ENCODE assay signal across 13 cellular contexts in genomic region chr1:172351761-172352161, GRCh38.
DNase-seq lines count a peak whose midpoint lies in the region; ATAC-seq, FAIRE-seq and TF ChIP-seq lines count a peak whose summit lies in the region.
"Had no signal": no experiment of that assay in that cellular context is flagged by ENCODE, and none has a peak within 500 bp of the region (broad histone marks: within the 10 kb centered on the region; RNA-seq: fewer than 3 reads in every experiment).

No MANE protein-coding gene starts in this region.

- BruUV-seq in endothelial cell of umbilical vein (replicated peaks; lab: Mats Ljungman, UMichigan) = no TSS peak

- H3K79me2 ChIP-seq in endothelial cell of umbilical vein (ENCODE audit: control insufficient read depth, insufficient read depth, low read length) = no peaks in the 10 kb centered on the region
- H3K79me2 ChIP-seq in parathyroid adenoma = no peaks in the 10 kb centered on the region

- H3K4me1 ChIP-seq in endothelial cell of umbilical vein (ENCODE audit: control insufficient read depth, extremely low read depth, insufficient read depth, low read length) = peaks cover 28% of the 10 kb centered on the region
- H3K4me1 ChIP-seq in parathyroid adenoma = peaks cover 2% of the 10 kb centered on the region
- H3K4me1 ChIP-seq in BE2C = no peaks in the 10 kb centered on the region

- H3K27me3 ChIP-seq in endothelial cell of umbilical vein (ENCODE audit: control insufficient read depth in 2 of 2, insufficient read depth in 2 of 2, low read length in 2 of 2) (no peaks in the 10 kb centered on the region), parathyroid adenoma (ENCODE audit: control insufficient read depth, insufficient read depth, low read length) (no peaks in the 10 kb centered on the region), BE2C (no peaks in the 10 kb centered on the region)

- CTCF ChIA-PET in endothelial cell of umbilical vein (lab: Charles Lee) = interaction anchor here (0.7 to 2.0 kb wide), 5 partner anchors 8 to 208 kb away, joined by 3 to 9 read pairs (median 3); no protein-coding TSS in a partner anchor

- H3K9me3 ChIP-seq in endothelial cell of umbilical vein (replicated peaks; ENCODE audit: control insufficient read depth, insufficient read depth, low read length) = no peaks in the 10 kb centered on the region
- H3K9me3 ChIP-seq in parathyroid adenoma (ENCODE audit: control insufficient read depth, low read length) = no peaks in the 10 kb centered on the region
- H3K9me3 ChIP-seq in BE2C = no peaks in the 10 kb centered on the region

- peak overlapping the region; percentile 32 for H2AFZ ChIP-seq in endothelial cell of umbilical vein (ENCODE audit: low read depth, low read length)
- peak overlapping the region; percentile 3 for H2AFZ ChIP-seq in parathyroid adenoma

- no peak for TF ChIP-seq POLR2A in endothelial cell of umbilical vein (IDR thresholded peaks at IDR 0.05; ENCODE audit: low read depth, low read length)

- DNase-seq in ELR (ENCODE audit: low read depth) (peak; percentile 55), RPMI7951 (ENCODE audit: low read depth) (peak; percentile 73), endothelial cell of umbilical vein (ENCODE audit: low read depth, low spot score) (peak; percentile 67), posterior cingulate gyrus (no peak), BE2C (no peak)
- DNase-seq: activated naive CD8-positive, alpha-beta T cell treated with anti-CD3 and anti-CD28 coated beads, Interleukin-2, amount 10 ng/mL, durations not matched to agents 7 days and 5 days; CD8-positive, alpha-beta memory T cell; left colon; NCI-H1105 treated with DMSO at 0.1 percent for 48 hours had no signal

- intact Hi-C loops in endothelial cell of umbilical vein (cut with micrococcal nuclease) = no loop called here
- intact Hi-C loops in posterior cingulate gyrus (cut with DNase I) = no loop called here

- dilution Hi-C loops in endothelial cell of umbilical vein (cut with MboI; ENCODE audit: extremely low pct_ligation_motif_present, low sequenced_read_pairs) = no loop called here

- peak overlapping the region; percentile 10 for H3K27ac ChIP-seq in endothelial cell of umbilical vein (ENCODE audit: insufficient read depth, low read depth, low read length)
- H3K27ac ChIP-seq in parathyroid adenoma = peak overlapping the region; percentile 50

- H3K9me1 ChIP-seq in endothelial cell of umbilical vein (replicated peaks; ENCODE audit: control insufficient read depth, extremely low read depth, insufficient read depth, low read length) = no peaks in the 10 kb centered on the region

- H3K36me3 ChIP-seq in endothelial cell of umbilical vein (ENCODE audit: control insufficient read depth in 2 of 2, extremely low read depth in 1 of 2, insufficient read depth in 2 of 2, low read length in 2 of 2) (no peaks in the 10 kb centered on the region), parathyroid adenoma (ENCODE audit: control insufficient read depth, insufficient read depth, low read length) (no peaks in the 10 kb centered on the region), BE2C (no peaks in the 10 kb centered on the region)

- peak; percentile 62 for FAIRE-seq in endothelial cell of umbilical vein (lab: Jason Lieb, UNC)

- H3K4me2 ChIP-seq in endothelial cell of umbilical vein (ENCODE audit: insufficient read depth, low read length) = peak overlapping the region; percentile 59
- peak overlapping the region; percentile 35 for H3K4me2 ChIP-seq in parathyroid adenoma (ENCODE audit: low read length)

- POLR2A ChIA-PET in endothelial cell of umbilical vein (lab: Charles Lee) = no interaction called here

- H3K4me3 ChIP-seq in endothelial cell of umbilical vein (replicated peaks in 1 of 3; ENCODE audit: insufficient read depth in 1 of 3, low read depth in 1 of 3, low read length in 3 of 3) (no peak overlapping the region), parathyroid adenoma (ENCODE audit: low read depth, low read length) (no peak overlapping the region), BE2C (ENCODE audit: low read depth, low read length) (no peak overlapping the region)
- H3K4me3 ChIP-seq: GM12878 had no signal

- TF ChIP-seq CTCF in endothelial cell of umbilical vein (IDR thresholded peaks at IDR 0.05; ENCODE audit: extremely low read depth in 1 of 2, insufficient read depth in 1 of 2, low read depth in 1 of 2, low read length in 2 of 2) (no peak), parathyroid adenoma (IDR thresholded peaks at IDR 0.05) (no peak), BE2C (IDR thresholded peaks at IDR 0.05; ENCODE audit: low read depth, low read length) (no peak)

- H3K9ac ChIP-seq in endothelial cell of umbilical vein (replicated peaks; ENCODE audit: extremely low read depth, insufficient read depth, low read length) (no peak overlapping the region), parathyroid adenoma (no peak overlapping the region)

- no peaks in the 10 kb centered on the region for H4K20me1 ChIP-seq in endothelial cell of umbilical vein (replicated peaks; ENCODE audit: control insufficient read depth, extremely low read depth, insufficient read depth, low read length)

- ATAC-seq in HG02852 (IDR thresholded peaks at IDR 0.05; ENCODE audit: unreplicated experiment) = no peak
- ATAC-seq in GM18873 (IDR thresholded peaks at IDR 0.05; ENCODE audit: low FRiP score, unreplicated experiment) = no peak

TF ChIP-seq in endothelial cell of umbilical vein, 7 proteins besides CTCF, POLR2A, EP300 and RAD21:
- TF ChIP-seq POLR2AphosphoS5 (IDR thresholded peaks at IDR 0.05; ENCODE audit: insufficient read depth, low read depth, low read length) (no peak), JUN (IDR thresholded peaks at IDR 0.05; ENCODE audit: borderline replicate concordance, insufficient read depth, insufficient read length, low read depth) (peak; percentile 20), FOS (IDR thresholded peaks at IDR 0.05; ENCODE audit: borderline replicate concordance, insufficient read depth, low read length) (peak; percentile 27), GATA2 (IDR thresholded peaks at IDR 0.05; ENCODE audit: insufficient read depth, insufficient read length, low read depth, low read length) (no peak), MYC (IDR thresholded peaks at IDR 0.05; ENCODE audit: low read depth, low read length) (no peak), EZH2 (IDR thresholded peaks at IDR 0.05; ENCODE audit: borderline replicate concordance, low read depth, low read length, severe bottlenecking) (no peak)
- TF ChIP-seq, protein P1, sequence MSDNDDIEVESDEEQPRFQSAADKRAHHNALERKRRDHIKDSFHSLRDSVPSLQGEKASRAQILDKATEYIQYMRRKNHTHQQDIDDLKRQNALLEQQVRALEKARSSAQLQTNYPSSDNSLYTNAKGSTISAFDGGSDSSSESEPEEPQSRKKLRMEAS (IDR thresholded peaks at IDR 0.05; ENCODE audit: insufficient read depth, insufficient read length) = no peak
TF ChIP-seq in endothelial cell of umbilical vein: peak in this region for 2.

Comparison
In these comparisons a context has a peak if more than half of its experiments do, and no peak if none do; other contexts are left out.
1. DNase-seq: peak in ELR (single experiment), RPMI7951 (single experiment) and endothelial cell of umbilical vein (single experiment); none in posterior cingulate gyrus (0 of 10) and BE2C (single experiment).